Comparison of ENCODE assay signal across 8 cellular contexts in genomic region chr22:40178417-40179409, GRCh38. TPM values are rescaled to one million over a fixed set of nuclear protein-coding genes. Genes with fewer than 3 reads are reported as not detected.
A peak's percentile ranks its signal among the peaks of the same experiment; 100 is the strongest.
DNase-seq lines count a peak whose midpoint lies in the region; ATAC-seq and TF ChIP-seq lines count a peak whose summit lies in the region.

No MANE protein-coding gene starts in this region.

- no peaks in the 10 kb centered on the region for H3K9me3 Mint-ChIP-seq in natural killer cell

- H3K4me1 Mint-ChIP-seq in natural killer cell: peaks cover 62 to 66% of the 10 kb centered on the region in 2 donors

- H3K27me3 Mint-ChIP-seq in natural killer cell (ENCODE audit: low read depth in 2 of 2): no peaks in the 10 kb centered on the region

- H3K36me3 Mint-ChIP-seq in natural killer cell: no peaks in the 10 kb centered on the region

- intact Hi-C loops in natural killer cell (cut with micrococcal nuclease): loop anchor here (5.0 kb wide), 2 partner anchors 114 to 169 kb away; partner anchors contain the start of gene ADSL

- H3K27ac Mint-ChIP-seq in natural killer cell: peak overlapping the region; percentile 88 to 91

- peak overlapping the region; percentile 95 for H3K4me3 ChIP-seq in fibroblast of mammary gland (ENCODE audit: control insufficient read depth, low read depth, low read length)

- ATAC-seq in natural killer cell (peak in 1 of 3 donors; percentile 28), HG03025 (IDR thresholded peaks at IDR 0.05; ENCODE audit: low FRiP score, unreplicated experiment) (no peak)

- TF ChIP-seq CTCF in fibroblast of mammary gland (conservative IDR thresholded peaks at IDR 0.05; ENCODE audit: control insufficient read depth, insufficient read depth, low read depth, low read length): no peak
- TF ChIP-seq CTCF in natural killer cell (IDR thresholded peaks at IDR 0.05): no peak

- peak; percentile 13 for DNase-seq in NCI-H510A treated with DMSO at 0.1 percent for 48 hours (lab: John Stamatoyannopoulos, UW)
- DNase-seq in NCI-H510A (lab: John Stamatoyannopoulos, UW): no peak
- DNase-seq in NCI-H2171 treated with DMSO at 0.1 percent for 48 hours (lab: John Stamatoyannopoulos, UW): peak; percentile 79
- DNase-seq in activated T-cell treated with anti-CD3 and anti-CD28 coated beads for 4 hours: peak; percentile 9
- DNase-seq in fibroblast of mammary gland (ENCODE audit: low read depth): peak; percentile 55
- peak; percentile 24 for DNase-seq in natural killer cell
- DNase-seq in SKM-1 treated with dmso at 0.1 percent for 144 hours (lab: John Stamatoyannopoulos, UW; ENCODE audit: unreplicated experiment): no peak

- peak overlapping the region; percentile 97 for H3K4me3 Mint-ChIP-seq in natural killer cell

RNA-seq across cellular contexts. Expression of gene TNRC6B, which starts 1.0 kb away (rescaled TPM):
- total RNA-seq in natural killer cell: 100 to 1,000 TPM; 112 to 141 (median 138) TPM

Comparison
In these comparisons a context has a peak if more than half of its experiments do, and no peak if none do; other contexts are left out.
1. DNase-seq: peak in NCI-H510A treated with DMSO at 0.1 percent for 48 hours (single experiment), NCI-H2171 treated with DMSO at 0.1 percent for 48 hours (single experiment), activated T-cell treated with anti-CD3 and anti-CD28 coated beads for 4 hours (single experiment), fibroblast of mammary gland (single experiment) and natural killer cell (single experiment); none in NCI-H510A (single experiment) and SKM-1 treated with dmso at 0.1 percent for 144 hours (single experiment).